In genomic region chr22:28917747-28918543, GRCh38 we compare ENCODE assay signal across 9 cellular contexts. TPM values are rescaled to one million over a fixed set of nuclear protein-coding genes. Genes with fewer than 3 reads are reported as not detected.
A peak's percentile ranks its signal among the peaks of the same experiment; 100 is the strongest.
DNase-seq lines count a peak whose midpoint lies in the region; ATAC-seq, FAIRE-seq and TF ChIP-seq lines count a peak whose summit lies in the region.
"Had no signal": no experiment of that assay in that cellular context is flagged by ENCODE, and none has a peak within 500 bp of the region (broad histone marks: within the 10 kb centered on the region; RNA-seq: fewer than 3 reads in every experiment).

No MANE protein-coding gene starts in this region.

- H3K36me3 Mint-ChIP-seq in activated CD4-positive, alpha-beta T cell treated with anti-CD3 and anti-CD28 coated beads for 36 hours (ENCODE audit: low read depth) = no peaks in the 10 kb centered on the region

- POLR2A ChIA-PET in K562 (lab: Yijun Ruan, JAX) = interaction anchor here (0.6 to 2.9 kb wide), 4 partner anchors 10 to 1781 kb away, joined by 3 to 11 read pairs (median 3); no protein-coding TSS in a partner anchor
- POLR2A ChIA-PET in activated CD4-positive, alpha-beta T cell treated with anti-CD3 and anti-CD28 coated beads for 36 hours (lab: Charles Lee) = interaction anchor here (1.8 kb wide), 1 partner anchor 11 kb away, joined by 4 read pairs; no protein-coding TSS in a partner anchor

- no peaks in the 10 kb centered on the region for H3K9me3 ChIP-seq in K562 (replicated peaks; ENCODE audit: control insufficient read depth, insufficient read depth, low read depth, low read length)
- H3K9me3 ChIP-seq in lower lobe of right lung = no peaks in the 10 kb centered on the region
- no peaks in the 10 kb centered on the region for H3K9me3 ChIP-seq in vagina

- H3K36me3 ChIP-seq in K562 (ENCODE audit: control insufficient read depth, insufficient read depth, low read length) (no peaks in the 10 kb centered on the region), lower lobe of right lung (no peaks in the 10 kb centered on the region), vagina (no peaks in the 10 kb centered on the region)

- intact Hi-C loops in K562 (cut with micrococcal nuclease) = no loop called here
- intact Hi-C loops in lower lobe of right lung (cut with DNase I) = no loop called here
- intact Hi-C loops in vagina (cut with DNase I) = no loop called here
- intact Hi-C loops in activated CD4-positive, alpha-beta T cell treated with anti-CD3 and anti-CD28 coated beads for 36 hours (cut with DNase I, micrococcal nuclease) = no loop called here

- peak; percentile 71 for ATAC-seq in K562
- ATAC-seq in lower lobe of right lung = peak; percentile 84 to 86
- no peak for ATAC-seq in activated CD4-positive, alpha-beta T cell treated with anti-CD3 and anti-CD28 coated beads for 36 hours

- TF ChIP-seq RAD21 in K562 (CRISPR knock-in tag; conservative IDR thresholded peaks at IDR 0.05 in 1 of 2, IDR thresholded peaks at IDR 0.05 in 1 of 2) = no peak

- H3K4me2 ChIP-seq in K562 (ENCODE audit: insufficient read depth, low read length) = no peak overlapping the region

- in situ Hi-C loops in K562 (cut with MboI) = no loop called here

- CTCF ChIA-PET in K562 (lab: Yijun Ruan, JAX; ENCODE audit: low intra/inter-chr PET ratio) = no interaction called here
- CTCF ChIA-PET in activated CD4-positive, alpha-beta T cell treated with anti-CD3 and anti-CD28 coated beads for 36 hours (lab: Charles Lee) = interaction anchor here (0.6 to 1.6 kb wide), 7 partner anchors 10 to 311 kb away, joined by 3 to 5 read pairs (median 4); no protein-coding TSS in a partner anchor

- 0 out of 2 replicates have a peak, but pooled peaks cover 3% of the 10 kb centered on the region for H4K20me1 ChIP-seq in K562 (replicated peaks; ENCODE audit: control insufficient read depth, insufficient read depth, low read length)

- H3K4me3 Mint-ChIP-seq in activated CD4-positive, alpha-beta T cell treated with anti-CD3 and anti-CD28 coated beads for 36 hours = no peak overlapping the region

- H3K27me3 ChIP-seq in K562 (ENCODE audit: control insufficient read depth in 2 of 2, insufficient read depth in 2 of 2, low read length in 2 of 2) = no peaks in the 10 kb centered on the region
- H3K27me3 ChIP-seq in lower lobe of right lung (ENCODE audit: low read depth) = no peaks in the 10 kb centered on the region
- H3K27me3 ChIP-seq in vagina = no peaks in the 10 kb centered on the region

- no peaks in the 10 kb centered on the region for H3K9me3 Mint-ChIP-seq in activated CD4-positive, alpha-beta T cell treated with anti-CD3 and anti-CD28 coated beads for 36 hours (ENCODE audit: low read depth)

- no peak overlapping the region for H3K4me3 ChIP-seq in K562
- H3K4me3 ChIP-seq in lower lobe of right lung = no peak overlapping the region
- H3K4me3 ChIP-seq in vagina = no peak overlapping the region

- H2AFZ ChIP-seq in K562 (ENCODE audit: low read depth, low read length) = no peak overlapping the region

- TF ChIP-seq EP300 in K562 (IDR thresholded peaks at IDR 0.05; ENCODE audit: low read length) = no peak

- no peak overlapping the region for H3K27ac Mint-ChIP-seq in activated CD4-positive, alpha-beta T cell treated with anti-CD3 and anti-CD28 coated beads for 36 hours

- no peaks in the 10 kb centered on the region for H3K9me1 ChIP-seq in K562 (ENCODE audit: control insufficient read depth, insufficient read depth, low read length)

- no peak for TF ChIP-seq CTCF in K562 (IDR thresholded peaks at IDR 0.05 in 2 of 3, conservative IDR thresholded peaks at IDR 0.05 in 1 of 3; ENCODE audit: insufficient read depth in 2 of 3, low read depth in 1 of 3, low read length in 3 of 3)
- no peak for TF ChIP-seq CTCF in lower lobe of right lung (IDR thresholded peaks at IDR 0.05)
- TF ChIP-seq CTCF in vagina (IDR thresholded peaks at IDR 0.05) = no peak

- H3K27me3 Mint-ChIP-seq in activated CD4-positive, alpha-beta T cell treated with anti-CD3 and anti-CD28 coated beads for 36 hours = peaks cover 37% of the 10 kb centered on the region

- DNase-seq in NCI-H2107 treated with DMSO at 0.1 percent for 48 hours (lab: John Stamatoyannopoulos, UW; ENCODE audit: unreplicated experiment) (peak; percentile 37), NCI-H2107 (lab: John Stamatoyannopoulos, UW) (no peak), K562 (ENCODE audit: extremely low read depth in 1 of 4, low spot score in 3 of 4) (no peak), lower lobe of right lung (no peak), vagina (ENCODE audit: extremely low spot score in 2 of 2) (no peak), GM03348 (ENCODE audit: low spot score) (no peak)
- no peak for DNase-seq in activated CD4-positive, alpha-beta T cell treated with anti-CD3 and anti-CD28 coated beads for 36 hours
- DNase-seq in activated CD4-positive, CD25-positive, alpha-beta regulatory T cell treated with anti-CD3 and anti-CD28 coated beads, Interleukin-2, amount 50 U/mL, for 72 hours = no peak
- DNase-seq: activated CD4-positive, alpha-beta T cell treated with anti-CD3 and anti-CD28 coated beads, Interleukin-2, amount 50 U/mL, for 1 hour had no signal

- H3K9ac ChIP-seq in K562 (ENCODE audit: insufficient read depth in 1 of 2, low read depth in 2 of 2, low read length in 2 of 2) = peak overlapping the region in 1 of 2 experiments; percentile 4; a peak in 1 of 4 replicates

- WGBS in K562 (ENCODE audit: insufficient coverage, low coverage, missing lambda C conversion rate) = 52% methylated on average over 9 of the region's 12 CpGs

- FAIRE-seq in K562 (lab: Jason Lieb, UNC) = no peak

- no TSS peak for BruUV-seq in K562 (replicated peaks; lab: Mats Ljungman, UMichigan)

- H3K4me1 Mint-ChIP-seq in activated CD4-positive, alpha-beta T cell treated with anti-CD3 and anti-CD28 coated beads for 36 hours = peaks cover 4% of the 10 kb centered on the region

- peaks cover 2% of the 10 kb centered on the region; the same call in 2 of the 3 replicates for H3K79me2 ChIP-seq in K562 (ENCODE audit: control insufficient read depth, insufficient read depth, low read length)

- TF ChIP-seq POLR2A in K562 (conservative IDR thresholded peaks at IDR 0.05) (no peak), vagina (IDR thresholded peaks at IDR 0.05) (no peak)

- H3K4me1 ChIP-seq in K562 (replicated peaks in 1 of 2; ENCODE audit: control insufficient read depth in 2 of 2, insufficient read depth in 2 of 2, low read length in 2 of 2) (no peaks in the 10 kb centered on the region; a peak in 1 of 5 replicates), lower lobe of right lung (peaks cover 67% of the 10 kb centered on the region), vagina (peaks cover 47% of the 10 kb centered on the region)

- H3K27ac ChIP-seq in K562 (ENCODE audit: extremely low read depth, low read depth, low read length) (no peak overlapping the region), lower lobe of right lung (peak overlapping the region; percentile 59), vagina (peak overlapping the region; percentile 7)

TF ChIP-seq in K562, 482 proteins besides CTCF, POLR2A, EP300 and RAD21:
- TF ChIP-seq HNRNPUL1 (IDR thresholded peaks at IDR 0.05; ENCODE audit: low read length) (no peak), ESRRA (IDR thresholded peaks at IDR 0.05; ENCODE audit: borderline replicate concordance, low read depth) (no peak), KLF6 (CRISPR knock-in tag; IDR thresholded peaks at IDR 0.05; ENCODE audit: borderline replicate concordance) (no peak), ZNF23 (CRISPR knock-in tag; IDR thresholded peaks at IDR 0.05) (no peak), ARHGAP35 (IDR thresholded peaks at IDR 0.05; ENCODE audit: partially characterized antibody) (no peak), BMI1 (IDR thresholded peaks at IDR 0.05; ENCODE audit: low read length) (no peak), ZNF280B (CRISPR knock-in tag; IDR thresholded peaks at IDR 0.05) (no peak), EP400 (IDR thresholded peaks at IDR 0.05) (no peak), DPF2 (IDR thresholded peaks at IDR 0.05) (no peak), ZSCAN32 (CRISPR knock-in tag; IDR thresholded peaks at IDR 0.05) (no peak), XRCC3 (IDR thresholded peaks at IDR 0.05) (no peak), TCFL5 (CRISPR knock-in tag; conservative IDR thresholded peaks at IDR 0.05) (no peak), TFAM (CRISPR knock-in tag; conservative IDR thresholded peaks at IDR 0.05) (no peak), BCL6 (CRISPR knock-in tag; IDR thresholded peaks at IDR 0.05) (no peak)
TF ChIP-seq in K562: peak in this region for 0.

RNA-seq across cellular contexts. Expression of gene ZNRF3, which starts 34.6 kb away (rescaled TPM):
- 2.4 and 5.4 TPM in 2 replicates for total RNA-seq in K562 (2011; cell fraction: chromatin; rRNA removed; ENCODE audit: low replicate concordance)
- total RNA-seq in K562 (2011; cell fraction: nucleolus; rRNA removed) = 7.5 and 8.0 TPM in 2 replicates
- total RNA-seq in K562 (2011; cell fraction: nucleoplasm; rRNA removed) = 4.6 and 5.8 TPM in 2 replicates
- total RNA-seq in K562 (2014; rRNA removed) = 2.6 and 3.5 TPM in 2 replicates
- 1.5 and 1.6 TPM in 2 replicates for total RNA-seq in K562 (2014; rRNA removed; fragmentation: Illumina TruSeq; extraction: Trizol)
- 2.0 and 2.3 TPM in 2 replicates for total RNA-seq in K562 (2015; rRNA removed; fragmentation: Illumina TruSeq; extraction: Trizol)
- total RNA-seq in K562 (2021) = 5.9 and 6.1 TPM in 2 replicates
- 1.0 and 1.1 TPM in 2 replicates for polyA plus RNA-seq in K562 (2011; rRNA removed)
- 1.3 and 3.8 TPM in 2 replicates for polyA plus RNA-seq in K562 (2011; cell fraction: cytosol; rRNA removed)
- polyA plus RNA-seq in K562 (2011; cell fraction: nucleus; rRNA removed) = 1.4 and 3.9 TPM in 2 replicates
- 1.9 and 2.3 TPM in 2 replicates for polyA plus RNA-seq in K562 (2012)
- polyA plus RNA-seq in K562 (2014; fragmentation: Illumina TruSeq; extraction: Trizol) = 1.7 and 2.4 TPM in 2 replicates
- under 1 TPM; 0.41 to 0.58 TPM for polyA plus RNA-seq in K562 (2014; fragmentation: Nextera tagmentation; extraction: Ambion mirVana)
- 2.9 and 4.2 TPM in 2 replicates for polyA plus RNA-seq in K562 (2014; rRNA removed)
- polyA minus RNA-seq in K562 (2011; rRNA and poly(A)+ RNA removed) = 1.3 and 1.4 TPM in 2 replicates
- polyA minus RNA-seq in K562 (2011; cell fraction: cytosol; rRNA and poly(A)+ RNA removed) = 2.4 and 3.9 TPM in 2 replicates
- 1.6 and 2.0 TPM in 2 replicates for polyA minus RNA-seq in K562 (2011; cell fraction: nucleus; rRNA and poly(A)+ RNA removed)
- total RNA-seq in lower lobe of right lung = 11.3 TPM
- total RNA-seq in vagina = 7.9 TPM
- total RNA-seq in activated CD4-positive, alpha-beta T cell treated with anti-CD3 and anti-CD28 coated beads for 36 hours = 1 to 10 TPM; 2.3 TPM
